Comparison of ENCODE assay signal across 8 cellular contexts in genomic region chr11:62622476-62622875, GRCh38. TPM values are rescaled to one million over a fixed set of nuclear protein-coding genes. Genes with fewer than 3 reads are reported as not detected.
DNase-seq lines count a peak whose midpoint lies in the region; ATAC-seq and TF ChIP-seq lines count a peak whose summit lies in the region.

No MANE protein-coding gene starts in this region.

- peak overlapping the region; percentile 90 for H3K27ac Mint-ChIP-seq in stimulated activated naive CD8-positive, alpha-beta T cell treated with anti-CD3 and anti-CD28 coated beads, Interleukin-15, Interleukin-2, amounts not matched to agents 100 ng/mL and 50 ng/mL, for 24 hours
- peak overlapping the region; percentile 97 to 100 (median 98) for H3K27ac Mint-ChIP-seq in naive B cell

- intact Hi-C loops in vagina (cut with DNase I): no loop called here

- no peaks in the 10 kb centered on the region for H3K27me3 ChIP-seq in vagina

- H3K4me3 Mint-ChIP-seq in stimulated activated naive CD8-positive, alpha-beta T cell treated with anti-CD3 and anti-CD28 coated beads, Interleukin-15, Interleukin-2, amounts not matched to agents 100 ng/mL and 50 ng/mL, for 24 hours: peak overlapping the region; percentile 78
- peak overlapping the region in 7 of 8 donors; percentile 91 to 97 (median 92) for H3K4me3 Mint-ChIP-seq in naive B cell

- no peaks in the 10 kb centered on the region for H3K27me3 Mint-ChIP-seq in stimulated activated naive CD8-positive, alpha-beta T cell treated with anti-CD3 and anti-CD28 coated beads, Interleukin-15, Interleukin-2, amounts not matched to agents 100 ng/mL and 50 ng/mL, for 24 hours
- H3K27me3 Mint-ChIP-seq in naive B cell: no peaks in the 10 kb centered on the region

- peaks cover 55% of the 10 kb centered on the region for H3K36me3 Mint-ChIP-seq in stimulated activated naive CD8-positive, alpha-beta T cell treated with anti-CD3 and anti-CD28 coated beads, Interleukin-15, Interleukin-2, amounts not matched to agents 100 ng/mL and 50 ng/mL, for 24 hours (ENCODE audit: low read depth)
- peaks cover 0 to 25% of the 10 kb centered on the region in 2 donors for H3K36me3 Mint-ChIP-seq in naive B cell

- H3K36me3 ChIP-seq in vagina: peaks cover 0 to 22% of the 10 kb centered on the region in 2 donors

- no peak for TF ChIP-seq POLR2A in vagina (IDR thresholded peaks at IDR 0.05)

- H3K4me1 Mint-ChIP-seq in stimulated activated naive CD8-positive, alpha-beta T cell treated with anti-CD3 and anti-CD28 coated beads, Interleukin-15, Interleukin-2, amounts not matched to agents 100 ng/mL and 50 ng/mL, for 24 hours (ENCODE audit: low read depth): peaks cover 32% of the 10 kb centered on the region
- H3K4me1 Mint-ChIP-seq in naive B cell: peaks cover 19 to 31% (median 20%) of the 10 kb centered on the region in 3 donors

- H3K27ac ChIP-seq in caudate nucleus (ENCODE audit: low read depth, low read length) (peak overlapping the region; percentile 87), vagina (peak overlapping the region; percentile 82)

- H3K9me3 ChIP-seq in vagina: no peaks in the 10 kb centered on the region

- TF ChIP-seq CTCF in vagina (IDR thresholded peaks at IDR 0.05): no peak

- peak overlapping the region; percentile 72 to 74 for H3K4me3 ChIP-seq in vagina

- peaks cover 18% of the 10 kb centered on the region for H3K4me1 ChIP-seq in vagina

- no peaks in the 10 kb centered on the region for H3K9me3 Mint-ChIP-seq in stimulated activated naive CD8-positive, alpha-beta T cell treated with anti-CD3 and anti-CD28 coated beads, Interleukin-15, Interleukin-2, amounts not matched to agents 100 ng/mL and 50 ng/mL, for 24 hours
- H3K9me3 Mint-ChIP-seq in naive B cell: no peaks in the 10 kb centered on the region

- ATAC-seq in stimulated activated naive CD8-positive, alpha-beta T cell treated with anti-CD3 and anti-CD28 coated beads, Interleukin-15, Interleukin-2, amounts not matched to agents 100 U/mL and 50 U/mL, for 24 hours: no peak
- ATAC-seq in naive B cell (ENCODE audit: low read depth in 2 of 2) (no peak), GM18502 (IDR thresholded peaks at IDR 0.05; ENCODE audit: poor library complexity, unreplicated experiment) (no peak), GM18511 (IDR thresholded peaks at IDR 0.05; ENCODE audit: unreplicated experiment) (no peak)

- DNase-seq in stimulated activated naive CD8-positive, alpha-beta T cell treated with anti-CD3 and anti-CD28 coated beads, Interleukin-15, Interleukin-2, amounts not matched to agents 100 U/mL and 50 U/mL, for 24 hours: no peak
- DNase-seq in caudate nucleus (lab: John Stamatoyannopoulos, UW): no peak
- DNase-seq in naive B cell: no peak
- peak in 1 of 2 donors; percentile 87 for DNase-seq in vagina (ENCODE audit: extremely low spot score in 2 of 2)
- DNase-seq in NCI-H69 (lab: John Stamatoyannopoulos, UW): no peak

RNA-seq across cellular contexts. Expression of gene B3GAT3, which starts 0.7 kb away (rescaled TPM):
- 10 to 100 TPM; 26.1 to 43.9 (median 30.8) TPM for polyA plus RNA-seq in naive B cell (ENCODE audit: low read depth in 6 of 6)
- 41.7 TPM for total RNA-seq in vagina

RNA-seq across cellular contexts. Expression of gene ROM1, which starts 9.4 kb away (rescaled TPM):
- 1 to 10 TPM in 1 of 6 donors, under 1 TPM in 4, not detected in 1; 0.55 to 1.6 (median 0.66) TPM for polyA plus RNA-seq in naive B cell (ENCODE audit: low read depth in 6 of 6)
- total RNA-seq in vagina: 6.1 TPM

RNA-seq across cellular contexts. Expression of gene EML3, which starts 9.9 kb away (rescaled TPM):
- 10 to 100 TPM in 5 of 6 donors, 1 to 10 TPM in 1; 9.7 to 15.5 (median 12.5) TPM for polyA plus RNA-seq in naive B cell (ENCODE audit: low read depth in 6 of 6)
- total RNA-seq in vagina: 69.0 TPM

RNA-seq across cellular contexts. Expression of gene MTA2, which starts 20.8 kb away (rescaled TPM):
- 10 to 100 TPM in 5 of 6 donors, 1 to 10 TPM in 1; 3.4 to 27.5 (median 17.8) TPM for polyA plus RNA-seq in naive B cell (ENCODE audit: low read depth in 6 of 6)
- total RNA-seq in vagina: 96.3 TPM

RNA-seq across cellular contexts. Expression of gene GANAB, which starts 23.9 kb away (rescaled TPM):
- 100 to 1,000 TPM; 140 to 158 (median 149) TPM for polyA plus RNA-seq in naive B cell (ENCODE audit: low read depth in 6 of 6)
- 129 TPM for total RNA-seq in vagina
